18 cellular contexts compared by ENCODE assay signal in genomic region chr18:69674921-69675405, GRCh38.
"Had no signal": no experiment of that assay in that cellular context is flagged by ENCODE, and none has a peak within 500 bp of the region (broad histone marks: within the 10 kb centered on the region; RNA-seq: fewer than 3 reads in every experiment).

No MANE protein-coding gene starts in this region.

- DNase-seq: activated CD4-positive, alpha-beta memory T cell treated with anti-CD3 and anti-CD28 coated beads, Interleukin-2, amount 10 ng/mL, durations not matched to agents 7 days and 5 days; activated CD4-positive, alpha-beta T cell treated with anti-CD3 and anti-CD28 coated beads for 4 hours; activated naive CD4-positive, alpha-beta T cell; activated T-cell treated with anti-CD3 and anti-CD28 coated beads, Interleukin-2, amount 50 U/mL, for 1 hour; effector CD8-positive, alpha-beta T cell; heart left ventricle; kidney; left lung; occipital lobe; stimulated activated CD4-positive, alpha-beta T cell treated with anti-CD3 and anti-CD28 coated beads, Interleukin-12 subunit alpha, Interleukin-12 subunit beta, amount 100 ng/mL, for 4 hours; stimulated activated CD4-positive, alpha-beta T cell treated with anti-CD3 and anti-CD28 coated beads, Interleukin-1b, Interleukin-23, amount 100 ng/mL, for 48 hours; stimulated activated CD8-positive, alpha-beta memory T cell treated with anti-CD3 and anti-CD28 coated beads, Interleukin-4, amount 100 ng/mL, for 48 hours; stimulated activated naive CD4-positive, alpha-beta T cell had no signal

- H3K27ac ChIP-seq: gastroesophageal sphincter, heart left ventricle, left lung had no signal

- H3K4me1 ChIP-seq: gastroesophageal sphincter, heart left ventricle, left lung had no signal

- H3K9me3 Mint-ChIP-seq: activated CD4-positive, alpha-beta memory T cell treated with anti-CD3 and anti-CD28 coated beads, Interleukin-2, amount 10 ng/mL, durations not matched to agents 7 days and 5 days; activated T-helper 17 cell treated with anti-CD3 and anti-CD28 coated beads, Interleukin-2, amount 50 U/mL, for 72 hours; mesothelial cell of epicardium had no signal

- H3K4me1 Mint-ChIP-seq: activated CD4-positive, alpha-beta memory T cell treated with anti-CD3 and anti-CD28 coated beads, Interleukin-2, amount 10 ng/mL, durations not matched to agents 7 days and 5 days; activated T-helper 17 cell treated with anti-CD3 and anti-CD28 coated beads, Interleukin-2, amount 50 U/mL, for 72 hours had no signal

- H3K36me3 ChIP-seq: gastroesophageal sphincter, heart left ventricle, left lung had no signal

- H3K4me3 ChIP-seq: gastroesophageal sphincter, heart left ventricle, left lung had no signal

- H3K27me3 ChIP-seq: gastroesophageal sphincter, heart left ventricle, left lung had no signal

- H3K4me3 Mint-ChIP-seq: activated CD4-positive, alpha-beta memory T cell treated with anti-CD3 and anti-CD28 coated beads, Interleukin-2, amount 10 ng/mL, durations not matched to agents 7 days and 5 days; activated T-helper 17 cell treated with anti-CD3 and anti-CD28 coated beads, Interleukin-2, amount 50 U/mL, for 72 hours; mesothelial cell of epicardium; natural killer cell treated with Interleukin-12 subunit alpha and Interleukin-12 subunit beta and Interleukin-15 and Interleukin-18, amount 100 ng/mL, for 72 hours had no signal

- H3K27ac Mint-ChIP-seq: activated CD4-positive, alpha-beta memory T cell treated with anti-CD3 and anti-CD28 coated beads, Interleukin-2, amount 10 ng/mL, durations not matched to agents 7 days and 5 days; activated T-helper 17 cell treated with anti-CD3 and anti-CD28 coated beads, Interleukin-2, amount 50 U/mL, for 72 hours; mesothelial cell of epicardium; natural killer cell treated with Interleukin-12 subunit alpha and Interleukin-12 subunit beta and Interleukin-15 and Interleukin-18, amount 100 ng/mL, for 72 hours had no signal

- H3K36me3 Mint-ChIP-seq: mesothelial cell of epicardium; natural killer cell treated with Interleukin-12 subunit alpha and Interleukin-12 subunit beta and Interleukin-15 and Interleukin-18, amount 100 ng/mL, for 72 hours had no signal

- H3K27me3 Mint-ChIP-seq: activated CD4-positive, alpha-beta memory T cell treated with anti-CD3 and anti-CD28 coated beads, Interleukin-2, amount 10 ng/mL, durations not matched to agents 7 days and 5 days had no signal

- H3K9me3 ChIP-seq: gastroesophageal sphincter, heart left ventricle, left lung had no signal

- ATAC-seq: activated T-helper 17 cell treated with anti-CD3 and anti-CD28 coated beads, Interleukin-2, amount 50 U/mL, for 72 hours; esophagus mucosa; gastroesophageal sphincter; left lung had no signal
